Comparison of ENCODE assay signal across 32 cellular contexts in the genomic region with DNA sequence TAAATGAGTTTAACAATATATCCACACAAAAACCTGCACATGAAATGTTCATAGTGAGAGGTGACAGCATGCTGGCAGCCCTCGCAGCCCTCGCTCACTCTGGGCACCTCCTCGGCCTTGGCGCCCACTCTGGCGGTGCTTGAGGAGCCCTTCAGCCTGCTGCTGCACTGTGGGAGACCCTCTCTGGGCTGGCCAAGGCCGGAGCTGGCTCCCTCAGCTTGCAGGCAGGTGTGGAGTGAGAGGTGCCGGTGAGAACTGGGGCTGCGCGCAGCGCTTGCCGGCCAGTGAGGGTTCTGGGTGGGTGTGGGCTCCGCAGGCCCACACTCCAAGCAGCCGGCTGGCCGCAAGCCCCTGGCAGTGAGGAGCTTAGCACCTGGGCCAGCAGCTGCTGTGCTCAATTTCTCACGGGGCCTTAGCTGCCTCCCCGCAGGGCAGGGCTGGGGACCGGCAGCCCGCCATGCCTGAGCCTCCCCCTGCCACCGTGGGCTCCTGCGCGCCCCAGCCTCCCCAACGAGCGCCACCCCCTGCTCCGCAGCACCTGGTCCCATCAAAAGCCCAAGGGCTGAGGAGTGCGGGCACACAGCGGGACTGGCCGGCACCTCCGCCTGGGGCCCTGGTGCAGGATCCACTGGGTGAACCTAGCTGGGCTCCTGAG. TPM values are rescaled to one million over a fixed set of nuclear protein-coding genes. Genes with fewer than 3 reads are reported as not detected.
"Had no signal": no experiment of that assay in that cellular context is flagged by ENCODE, and none has a peak within 500 bp of the region (broad histone marks: within the 10 kb centered on the region; RNA-seq: fewer than 3 reads in every experiment).

No MANE protein-coding gene starts in this region.

- H3K4me3 ChIP-seq: neural progenitor cell, pancreas, prostate gland, skin epidermis, suprapubic skin, thoracic aorta, thyroid gland, tibial nerve, upper lobe of left lung, vagina had no signal

- H3K27ac Mint-ChIP-seq: naive thymus-derived CD4-positive, alpha-beta T cell; natural killer cell; nephron; neural progenitor cell; stimulated activated memory B cell treated with anti-CD40 and anti-IgM and Interleukin-4, amounts not matched to agents 10 μg/mL and 1 μg/mL and 100 μg/mL, for 72 hours; stimulated activated naive CD8-positive, alpha-beta T cell treated with anti-CD3 and anti-CD28 coated beads, Interleukin-15, amount 100 ng/mL, for 72 hours had no signal

- H3K27me3 ChIP-seq: pancreas, suprapubic skin, thyroid gland, tibial nerve, upper lobe of left lung, vagina had no signal

- DNase-seq: naive thymus-derived CD4-positive, alpha-beta T cell; natural killer cell; occipital lobe; retina; stimulated activated CD4-positive, alpha-beta T cell treated with anti-CD3 and anti-CD28 coated beads, Interleukin-12 subunit alpha, Interleukin-12 subunit beta, amount 100 ng/mL, for 4 hours; stimulated activated CD4-positive, alpha-beta T cell treated with anti-CD3 and anti-CD28 coated beads, Interleukin-1b, Interleukin-23, amount 100 ng/mL, for 48 hours; stimulated activated CD4-positive, alpha-beta T cell treated with anti-CD3 and anti-CD28 coated beads, Interleukin-4, amount 100 ng/mL, for 1 hour; stimulated activated CD4-positive, alpha-beta T cell treated with anti-CD3 and anti-CD28 coated beads, Interleukin-4, amount 100 ng/mL, for 4 hours; stimulated activated CD8-positive, alpha-beta memory T cell treated with anti-CD3 and anti-CD28 coated beads, Interleukin-4, amount 100 ng/mL, for 48 hours; stimulated activated naive CD4-positive, alpha-beta T cell; stimulated activated naive CD8-positive, alpha-beta T cell treated with anti-CD3 and anti-CD28 coated beads, Interleukin-15, amount 100 ng/mL, for 72 hours; stimulated activated naive CD8-positive, alpha-beta T cell treated with anti-CD3 and anti-CD28 coated beads, Interleukin-15, Interleukin-2, amounts not matched to agents 100 U/mL and 50 U/mL, for 24 hours; substantia nigra; thyroid gland; trophoblast cell had no signal

- FAIRE-seq: pancreas, urothelium cell line had no signal

- H3K36me3 ChIP-seq: neural progenitor cell, pancreas, prostate gland, suprapubic skin, thoracic aorta, thyroid gland, tibial nerve, upper lobe of left lung, vagina had no signal

- ATAC-seq: naive thymus-derived CD4-positive, alpha-beta T cell; natural killer cell; pancreas; right cardiac atrium; sciatic nerve; stimulated activated memory B cell treated with anti-CD40 and anti-IgM and Interleukin-4, amounts not matched to agents 10 μg/mL and 1 μg/mL and 100 μg/mL, for 72 hours; stimulated activated naive CD8-positive, alpha-beta T cell treated with anti-CD3 and anti-CD28 coated beads, Interleukin-15, amount 100 ng/mL, for 72 hours; stimulated activated naive CD8-positive, alpha-beta T cell treated with anti-CD3 and anti-CD28 coated beads, Interleukin-15, Interleukin-2, amounts not matched to agents 100 U/mL and 50 U/mL, for 24 hours had no signal

- H3K4me3 Mint-ChIP-seq: naive thymus-derived CD4-positive, alpha-beta T cell; natural killer cell; nephron; neural progenitor cell; stimulated activated memory B cell treated with anti-CD40 and anti-IgM and Interleukin-4, amounts not matched to agents 10 μg/mL and 1 μg/mL and 100 μg/mL, for 72 hours; stimulated activated naive CD8-positive, alpha-beta T cell treated with anti-CD3 and anti-CD28 coated beads, Interleukin-15, amount 100 ng/mL, for 72 hours had no signal

- H3K27me3 Mint-ChIP-seq: stimulated activated memory B cell treated with anti-CD40 and anti-IgM and Interleukin-4, amounts not matched to agents 10 μg/mL and 1 μg/mL and 100 μg/mL, for 72 hours; stimulated activated naive CD8-positive, alpha-beta T cell treated with anti-CD3 and anti-CD28 coated beads, Interleukin-15, amount 100 ng/mL, for 72 hours had no signal

- H3K27ac ChIP-seq: neural progenitor cell, pancreas, prostate gland, skin epidermis, suprapubic skin, thoracic aorta, thyroid gland, tibial nerve, upper lobe of left lung, vagina had no signal

- H3K4me1 ChIP-seq: neural progenitor cell, pancreas, prostate gland had no signal

- H3K9me3 ChIP-seq: pancreas, prostate gland, suprapubic skin, thoracic aorta, thyroid gland, upper lobe of left lung, vagina had no signal

- H3K36me3 Mint-ChIP-seq: naive thymus-derived CD4-positive, alpha-beta T cell; natural killer cell; neural progenitor cell; stimulated activated memory B cell treated with anti-CD40 and anti-IgM and Interleukin-4, amounts not matched to agents 10 μg/mL and 1 μg/mL and 100 μg/mL, for 72 hours had no signal

- H3K9me3 Mint-ChIP-seq: natural killer cell; nephron; stimulated activated memory B cell treated with anti-CD40 and anti-IgM and Interleukin-4, amounts not matched to agents 10 μg/mL and 1 μg/mL and 100 μg/mL, for 72 hours had no signal

RNA-seq across cellular contexts. Expression of a gene that starts 3.4 kb away (rescaled TPM):
- polyA plus RNA-seq: naive thymus-derived CD4-positive, alpha-beta T cell had no signal

RNA-seq across cellular contexts. Expression of a gene that starts 39.6 kb away (rescaled TPM):
- total RNA-seq: osteoblast, pulmonary artery endothelial cell had no signal
- polyA plus RNA-seq: naive thymus-derived CD4-positive, alpha-beta T cell; neural cell had no signal
